8 cellular contexts compared by ENCODE assay signal in the genomic region with DNA sequence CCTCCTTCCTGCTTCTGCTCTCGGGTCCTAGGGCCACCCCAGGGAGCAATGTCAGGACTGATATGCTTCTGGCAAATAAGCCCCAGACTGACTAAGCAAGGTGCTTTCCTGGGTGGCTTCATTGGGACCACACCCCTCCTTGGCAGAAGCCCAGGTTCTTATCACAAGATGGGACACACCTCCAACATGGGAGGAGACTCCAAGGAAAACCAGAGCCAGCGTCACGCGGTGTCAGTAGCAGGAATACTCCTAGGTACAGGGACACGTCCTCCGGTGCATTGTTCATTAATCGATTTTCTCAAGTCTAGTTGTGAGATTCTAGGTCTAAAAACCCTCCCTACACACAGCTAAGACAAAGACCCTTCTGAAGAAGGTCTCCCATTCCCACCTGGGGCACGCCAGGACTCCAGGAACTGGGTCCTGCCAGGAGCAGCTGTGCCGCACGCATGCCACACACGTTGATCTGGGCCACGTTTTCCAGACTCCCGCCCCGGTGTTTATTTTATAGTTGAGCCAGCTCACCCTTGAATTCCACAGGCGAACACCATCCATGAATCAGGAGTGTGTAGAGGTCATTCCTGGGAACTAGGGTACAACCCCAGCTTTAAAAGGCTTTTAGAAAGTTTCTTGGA. TPM values are rescaled to one million over a fixed set of nuclear protein-coding genes. Genes with fewer than 3 reads are reported as not detected.
DNase-seq lines count a peak whose midpoint lies in the region; ATAC-seq and TF ChIP-seq lines count a peak whose summit lies in the region.
"Had no signal": no experiment of that assay in that cellular context is flagged by ENCODE, and none has a peak within 500 bp of the region (broad histone marks: within the 10 kb centered on the region; RNA-seq: fewer than 3 reads in every experiment).

No MANE protein-coding gene starts in this region.

- TF ChIP-seq EP300 in Ishikawa (IDR thresholded peaks at IDR 0.05; ENCODE audit: borderline replicate concordance): no peak

- no peak for TF ChIP-seq CTCF in kidney epithelial cell (IDR thresholded peaks at IDR 0.05; ENCODE audit: insufficient read depth, low read length, poor library complexity, severe bottlenecking)
- no peak for TF ChIP-seq CTCF in upper lobe of right lung (IDR thresholded peaks at IDR 0.05)

- ATAC-seq in upper lobe of right lung: peak; percentile 91
- ATAC-seq in GM18907 (IDR thresholded peaks at IDR 0.05; ENCODE audit: unreplicated experiment): no peak

- H3K4me3 ChIP-seq in SJSA1 (peak overlapping the region; percentile 14), kidney epithelial cell (ENCODE audit: low read depth, low read length) (peak overlapping the region; percentile 20), upper lobe of right lung (no peak overlapping the region)

- H3K27me3 ChIP-seq in SJSA1 (replicated peaks) (no peaks in the 10 kb centered on the region), kidney epithelial cell (ENCODE audit: control insufficient read depth, insufficient read depth, low read length) (no peaks in the 10 kb centered on the region), upper lobe of right lung (no peaks in the 10 kb centered on the region)

- H3K36me3 ChIP-seq in SJSA1: no peaks in the 10 kb centered on the region
- no peaks in the 10 kb centered on the region for H3K36me3 ChIP-seq in kidney epithelial cell (ENCODE audit: control insufficient read depth, insufficient read depth, low read length)
- no peaks in the 10 kb centered on the region for H3K36me3 ChIP-seq in upper lobe of right lung

- TF ChIP-seq RAD21 in Ishikawa (IDR thresholded peaks at IDR 0.05; ENCODE audit: low read depth): no peak

- H3K4me1 ChIP-seq in SJSA1 (replicated peaks) (peaks cover 62% of the 10 kb centered on the region), upper lobe of right lung (no peaks in the 10 kb centered on the region)

- intact Hi-C loops in upper lobe of right lung (cut with DNase I): no loop called here

- DNase-seq in SJSA1 (ENCODE audit: low read depth in 1 of 2, low spot score in 2 of 2) (peak; percentile 92 to 96), kidney epithelial cell (ENCODE audit: low read depth) (peak; percentile 86), upper lobe of right lung (peak; percentile 82), NK-92 (lab: John Stamatoyannopoulos, UW; ENCODE audit: unreplicated experiment) (no peak), NCI-H2081 (lab: John Stamatoyannopoulos, UW) (no peak)
- DNase-seq: endodermal cell had no signal

- H3K9me3 ChIP-seq in SJSA1 (replicated peaks) (no peaks in the 10 kb centered on the region), upper lobe of right lung (no peaks in the 10 kb centered on the region)

- H3K27ac ChIP-seq in SJSA1 (peak overlapping the region; percentile 40), upper lobe of right lung (peak overlapping the region; percentile 39)

TF ChIP-seq in Ishikawa, 13 proteins besides CTCF, POLR2A, EP300 and RAD21:
- TF ChIP-seq, protein P1, sequence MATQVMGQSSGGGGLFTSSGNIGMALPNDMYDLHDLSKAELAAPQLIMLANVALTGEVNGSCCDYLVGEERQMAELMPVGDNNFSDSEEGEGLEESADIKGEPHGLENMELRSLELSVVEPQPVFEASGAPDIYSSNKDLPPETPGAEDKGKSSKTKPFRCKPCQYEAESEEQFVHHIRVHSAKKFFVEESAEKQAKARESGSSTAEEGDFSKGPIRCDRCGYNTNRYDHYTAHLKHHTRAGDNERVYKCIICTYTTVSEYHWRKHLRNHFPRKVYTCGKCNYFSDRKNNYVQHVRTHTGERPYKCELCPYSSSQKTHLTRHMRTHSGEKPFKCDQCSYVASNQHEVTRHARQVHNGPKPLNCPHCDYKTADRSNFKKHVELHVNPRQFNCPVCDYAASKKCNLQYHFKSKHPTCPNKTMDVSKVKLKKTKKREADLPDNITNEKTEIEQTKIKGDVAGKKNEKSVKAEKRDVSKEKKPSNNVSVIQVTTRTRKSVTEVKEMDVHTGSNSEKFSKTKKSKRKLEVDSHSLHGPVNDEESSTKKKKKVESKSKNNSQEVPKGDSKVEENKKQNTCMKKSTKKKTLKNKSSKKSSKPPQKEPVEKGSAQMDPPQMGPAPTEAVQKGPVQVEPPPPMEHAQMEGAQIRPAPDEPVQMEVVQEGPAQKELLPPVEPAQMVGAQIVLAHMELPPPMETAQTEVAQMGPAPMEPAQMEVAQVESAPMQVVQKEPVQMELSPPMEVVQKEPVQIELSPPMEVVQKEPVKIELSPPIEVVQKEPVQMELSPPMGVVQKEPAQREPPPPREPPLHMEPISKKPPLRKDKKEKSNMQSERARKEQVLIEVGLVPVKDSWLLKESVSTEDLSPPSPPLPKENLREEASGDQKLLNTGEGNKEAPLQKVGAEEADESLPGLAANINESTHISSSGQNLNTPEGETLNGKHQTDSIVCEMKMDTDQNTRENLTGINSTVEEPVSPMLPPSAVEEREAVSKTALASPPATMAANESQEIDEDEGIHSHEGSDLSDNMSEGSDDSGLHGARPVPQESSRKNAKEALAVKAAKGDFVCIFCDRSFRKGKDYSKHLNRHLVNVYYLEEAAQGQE (IDR thresholded peaks at IDR 0.05; ENCODE audit: low read depth): no peak
- TF ChIP-seq, protein P2, sequence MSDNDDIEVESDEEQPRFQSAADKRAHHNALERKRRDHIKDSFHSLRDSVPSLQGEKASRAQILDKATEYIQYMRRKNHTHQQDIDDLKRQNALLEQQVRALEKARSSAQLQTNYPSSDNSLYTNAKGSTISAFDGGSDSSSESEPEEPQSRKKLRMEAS (IDR thresholded peaks at IDR 0.05): peak; percentile 75; the same call in 1 of the 2 replicates
- TF ChIP-seq, protein P3, sequence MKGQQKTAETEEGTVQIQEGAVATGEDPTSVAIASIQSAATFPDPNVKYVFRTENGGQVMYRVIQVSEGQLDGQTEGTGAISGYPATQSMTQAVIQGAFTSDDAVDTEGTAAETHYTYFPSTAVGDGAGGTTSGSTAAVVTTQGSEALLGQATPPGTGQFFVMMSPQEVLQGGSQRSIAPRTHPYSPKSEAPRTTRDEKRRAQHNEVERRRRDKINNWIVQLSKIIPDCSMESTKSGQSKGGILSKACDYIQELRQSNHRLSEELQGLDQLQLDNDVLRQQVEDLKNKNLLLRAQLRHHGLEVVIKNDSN (IDR thresholded peaks at IDR 0.05): no peak
- TF ChIP-seq YY1 (IDR thresholded peaks at IDR 0.05; ENCODE audit: low read depth): 0 out of 2 replicates have a peak, but pooled peaks have one; percentile 18

RNA-seq across cellular contexts. Expression of gene FA2H, which starts 30.8 kb away (rescaled TPM):
- total RNA-seq in SJSA1 (2014; rRNA removed; shearing (Covaris generic)): not detected in 2 replicates
- total RNA-seq in kidney epithelial cell: 12.4 and 12.5 TPM in 2 replicates
- total RNA-seq in upper lobe of right lung: 2.1 TPM

RNA-seq across cellular contexts. Expression of gene MLKL, which starts 43.1 kb away (rescaled TPM):
- total RNA-seq in SJSA1 (2014; rRNA removed; shearing (Covaris generic)): 4.2 and 6.8 TPM in 2 replicates
- total RNA-seq in kidney epithelial cell (11.5 and 12.0 TPM in 2 replicates), upper lobe of right lung (28.6 TPM)

Comparison
In these comparisons a context has a peak if more than half of its experiments do, and no peak if none do; other contexts are left out.
1. DNase-seq: peak in SJSA1 (2 of 2), kidney epithelial cell (single experiment) and upper lobe of right lung (single experiment); none in NK-92 (single experiment) and NCI-H2081 (0 of 2).